Comparison of ENCODE assay signal across 1 cellular context in genomic region chr5:177477701-177478477, GRCh38.
TF ChIP-seq lines count a peak whose summit lies in the region.

No MANE protein-coding gene starts in this region.

TF ChIP-seq in HepG2, 621 proteins besides CTCF, POLR2A, EP300 and RAD21 (continues in another document):
- TF ChIP-seq PPARG (CRISPR knock-in tag; conservative IDR thresholded peaks at IDR 0.05): no peak
- no peak for TF ChIP-seq HNRNPL (IDR thresholded peaks at IDR 0.05; ENCODE audit: low read depth, low read length)
- TF ChIP-seq ZBTB20 (CRISPR knock-in tag; IDR thresholded peaks at IDR 0.05; ENCODE audit: borderline replicate concordance, low read depth): no peak
- no peak for TF ChIP-seq PATZ1 (CRISPR knock-in tag; IDR thresholded peaks at IDR 0.05)
- TF ChIP-seq SOX13 (IDR thresholded peaks at IDR 0.05): no peak
- 0 out of 4 replicates have a peak, but pooled peaks of 1 of the 2 experiments have one; percentile 6 for TF ChIP-seq SOX13 (CRISPR knock-in tag; conservative IDR thresholded peaks at IDR 0.05 in 1 of 2, IDR thresholded peaks at IDR 0.05 in 1 of 2)
- TF ChIP-seq HOXD1 (CRISPR knock-in tag; IDR thresholded peaks at IDR 0.05): no peak
- no peak for TF ChIP-seq ZNF691 (CRISPR knock-in tag; IDR thresholded peaks at IDR 0.05; ENCODE audit: borderline replicate concordance, low read depth)
- TF ChIP-seq UBTF (CRISPR knock-in tag; IDR thresholded peaks at IDR 0.05): no peak
- TF ChIP-seq SRSF1 (optimal IDR thresholded peaks at IDR 0.05; ENCODE audit: low read depth, low read length): no peak
- TF ChIP-seq HDAC2 (CRISPR knock-in tag; IDR thresholded peaks at IDR 0.05): peak; percentile 59; the same call in 1 of the 2 replicates
- TF ChIP-seq ZNF407 (CRISPR knock-in tag; IDR thresholded peaks at IDR 0.05; ENCODE audit: not compliant biosample characterization): no peak
- 0 out of 2 replicates have a peak, but pooled peaks have one; percentile 15 for TF ChIP-seq FOSL2 (CRISPR knock-in tag; IDR thresholded peaks at IDR 0.05)
- TF ChIP-seq NRL (CRISPR knock-in tag; IDR thresholded peaks at IDR 0.05; ENCODE audit: borderline replicate concordance): 0 out of 2 replicates have a peak, but pooled peaks have one; percentile 21
- 0 out of 2 replicates have a peak, but pooled peaks have one; percentile 36 for TF ChIP-seq HIC2 (CRISPR knock-in tag; IDR thresholded peaks at IDR 0.05; ENCODE audit: low read depth)
- TF ChIP-seq NR1H2 (CRISPR knock-in tag; IDR thresholded peaks at IDR 0.05; ENCODE audit: borderline replicate concordance, low read depth): no peak
- TF ChIP-seq FOXA1 (IDR thresholded peaks at IDR 0.05): no peak
- TF ChIP-seq FOXA1 (CRISPR knock-in tag; IDR thresholded peaks at IDR 0.05): peak; percentile 50; the same call in 1 of the 2 replicates
- no peak for TF ChIP-seq ZBTB7A (CRISPR knock-in tag; IDR thresholded peaks at IDR 0.05)
- peak; percentile 58 for TF ChIP-seq SAP130 (CRISPR knock-in tag; IDR thresholded peaks at IDR 0.05; ENCODE audit: low read depth)
- TF ChIP-seq GTF2F1 (IDR thresholded peaks at IDR 0.05; ENCODE audit: low read length): no peak
- no peak for TF ChIP-seq PAF1 (CRISPR knock-in tag; IDR thresholded peaks at IDR 0.05)
- no peak for TF ChIP-seq ZBTB46 (CRISPR knock-in tag; IDR thresholded peaks at IDR 0.05; ENCODE audit: borderline replicate concordance)
- TF ChIP-seq HDAC1 (CRISPR knock-in tag; IDR thresholded peaks at IDR 0.05): 0 out of 2 replicates have a peak, but pooled peaks have one; percentile 35
- no peak for TF ChIP-seq EEA1 (CRISPR knock-in tag; IDR thresholded peaks at IDR 0.05; ENCODE audit: borderline replicate concordance)
- TF ChIP-seq SRSF9 (IDR thresholded peaks at IDR 0.05; ENCODE audit: borderline replicate concordance, insufficient read depth, low read depth, low read length, poor library complexity, severe bottlenecking): no peak
- no peak for TF ChIP-seq ZNF17 (CRISPR knock-in tag; IDR thresholded peaks at IDR 0.05)
- no peak for TF ChIP-seq ZZZ3 (CRISPR knock-in tag; IDR thresholded peaks at IDR 0.05; ENCODE audit: borderline replicate concordance)
- no peak for TF ChIP-seq MEIS2 (CRISPR knock-in tag; IDR thresholded peaks at IDR 0.05)
- no peak for TF ChIP-seq MAZ (IDR thresholded peaks at IDR 0.05; ENCODE audit: borderline replicate concordance, low read depth, low read length)
- no peak for TF ChIP-seq MAZ (CRISPR knock-in tag; IDR thresholded peaks at IDR 0.05; ENCODE audit: low read depth)
- TF ChIP-seq RFX3 (CRISPR knock-in tag; IDR thresholded peaks at IDR 0.05): no peak
- no peak for TF ChIP-seq ZNF558 (CRISPR knock-in tag; IDR thresholded peaks at IDR 0.05; ENCODE audit: borderline replicate concordance)
- no peak for TF ChIP-seq ZBTB21 (CRISPR knock-in tag; IDR thresholded peaks at IDR 0.05)
- peak; percentile 36; the same call in 1 of the 2 replicates for TF ChIP-seq RXRB (CRISPR knock-in tag; IDR thresholded peaks at IDR 0.05; ENCODE audit: borderline replicate concordance)
- TF ChIP-seq FOXM1 (CRISPR knock-in tag; IDR thresholded peaks at IDR 0.05): no peak
- no peak for TF ChIP-seq SRSF4 (IDR thresholded peaks at IDR 0.05; ENCODE audit: low read depth, low read length, poor library complexity, severe bottlenecking)
- no peak for TF ChIP-seq PRDM4 (CRISPR knock-in tag; IDR thresholded peaks at IDR 0.05; ENCODE audit: borderline replicate concordance)
- TF ChIP-seq ZNF652 (CRISPR knock-in tag; IDR thresholded peaks at IDR 0.05; ENCODE audit: borderline replicate concordance, low read depth): no peak
